In genomic region chr4:9152182-9153007, GRCh38 we compare ENCODE assay signal across 9 cellular contexts. TPM values are rescaled to one million over a fixed set of nuclear protein-coding genes. Genes with fewer than 3 reads are reported as not detected.
DNase-seq lines count a peak whose midpoint lies in the region; ATAC-seq and TF ChIP-seq lines count a peak whose summit lies in the region.
"Not testable (repeated sequence)": the region's sequence is repeated elsewhere in the genome, so short reads cannot be mapped to it uniquely, and the experiment has no call there.
"Had no signal": no experiment of that assay in that cellular context is flagged by ENCODE, and none has a peak within 500 bp of the region (broad histone marks: within the 10 kb centered on the region; RNA-seq: fewer than 3 reads in every experiment).

No MANE protein-coding gene starts in this region.

- CTCF ChIA-PET in BJ (lab: Yijun Ruan, JAX): interaction anchor here (1.2 kb wide), 1 partner anchor 9 kb away, joined by 3 read pairs; no protein-coding TSS in a partner anchor

- POLR2A ChIA-PET in BJ (lab: Charles Lee): interaction anchor here (0.6 kb wide), 1 partner anchor 8 kb away, joined by 7 read pairs; no protein-coding TSS in a partner anchor

- peak overlapping the region; percentile 70 for H3K4me3 ChIP-seq in BJ (ENCODE audit: low read depth, low read length)

- DNase-seq in BJ (ENCODE audit: low read depth) (peak; percentile 73), NCI-H1417 (lab: John Stamatoyannopoulos, UW) (peak in 2 of 3 experiments; percentile 56 to 78), T1000 (lab: John Stamatoyannopoulos, UW) (peak; percentile 100), fibroblast of the conjunctiva (ENCODE audit: low read depth) (peak; percentile 94), mucosa of gallbladder (ENCODE audit: low spot score) (peak; percentile 98)
- peak; percentile 95 for DNase-seq in activated naive CD8-positive, alpha-beta T cell treated with anti-CD3 and anti-CD28 coated beads, Interleukin-2, amount 50 U/mL, for 16 hours (ENCODE audit: low read depth, low spot score)
- peak; percentile 92 to 97 (median 94) for DNase-seq in stimulated activated CD4-positive, alpha-beta T cell treated with anti-CD3 and anti-CD28 coated beads, TNF-alpha, amount 100 ng/mL, for 24 hours (ENCODE audit: low read depth in 3 of 3)

- TF ChIP-seq CTCF in BJ (IDR thresholded peaks at IDR 0.05; ENCODE audit: insufficient read depth, low read depth, low read length): not testable (repeated sequence)

- H3K27me3 ChIP-seq in BJ (ENCODE audit: control insufficient read depth, insufficient read depth, low read length): not testable (repeated sequence)

- not testable (repeated sequence) for H3K36me3 ChIP-seq in BJ (ENCODE audit: control insufficient read depth, insufficient read depth, low read length)

- peak; percentile 65 for ATAC-seq in GM21737 (IDR thresholded peaks at IDR 0.05; ENCODE audit: unreplicated experiment)

RNA-seq across cellular contexts. Expression of gene FAM90A26, which starts 17.8 kb away (rescaled TPM):
- not detected in 2 replicates for polyA plus RNA-seq in BJ (2011; rRNA removed)
- polyA minus RNA-seq in BJ (2011; rRNA and poly(A)+ RNA removed): not detected in 2 replicates
- not detected for total RNA-seq in mucosa of gallbladder
- total RNA-seq: GM12878 had no signal
- polyA plus RNA-seq: GM12878 had no signal

RNA-seq across cellular contexts. Expression of gene USP17L10, which starts 58.1 kb away (rescaled TPM):
- polyA plus RNA-seq in BJ (2011; rRNA removed): not detected in 2 replicates
- polyA minus RNA-seq in BJ (2011; rRNA and poly(A)+ RNA removed): not detected in 2 replicates
- total RNA-seq in mucosa of gallbladder: not detected
- total RNA-seq: GM12878 had no signal
- polyA plus RNA-seq: GM12878 had no signal

Comparison
In these comparisons a context has a peak if more than half of its experiments do, and no peak if none do; other contexts are left out.
1. Peak in every context shown above with its lines: DNase-seq, ATAC-seq and H3K4me3 ChIP-seq.